In the genomic region with DNA sequence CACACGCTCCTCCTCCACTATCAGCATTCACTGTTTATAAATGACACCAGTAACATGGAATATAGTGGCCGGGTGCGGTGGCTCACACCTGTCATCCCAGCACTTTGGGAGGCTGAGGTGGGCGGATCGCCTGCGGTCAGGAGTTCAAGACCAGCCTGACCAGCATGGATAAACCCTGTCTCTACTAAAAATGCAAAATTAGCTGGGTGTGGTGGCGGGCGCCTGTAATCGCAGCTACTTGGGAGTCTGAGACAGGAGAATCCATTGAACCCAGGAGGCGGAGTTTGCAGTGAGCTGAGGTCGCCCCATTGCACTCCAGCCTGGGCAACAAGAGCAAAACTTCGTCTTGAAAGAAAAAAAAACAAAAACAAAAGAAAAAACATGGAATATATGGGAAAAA, we compare ENCODE assay signal across 9 cellular contexts. TPM values are rescaled to one million over a fixed set of nuclear protein-coding genes. Genes with fewer than 3 reads are reported as not detected.
DNase-seq lines count a peak whose midpoint lies in the region; ATAC-seq and TF ChIP-seq lines count a peak whose summit lies in the region.
"Not testable (repeated sequence)": the region's sequence is repeated elsewhere in the genome, so short reads cannot be mapped to it uniquely, and the experiment has no call there.
"Had no signal": no experiment of that assay in that cellular context is flagged by ENCODE, and none has a peak within 500 bp of the region (broad histone marks: within the 10 kb centered on the region; RNA-seq: fewer than 3 reads in every experiment).

No MANE protein-coding gene starts in this region.

- TF ChIP-seq CTCF in GM06990 (IDR thresholded peaks at IDR 0.05; ENCODE audit: insufficient read depth, low read length, poor library complexity, severe bottlenecking); OCI-LY3 (IDR thresholded peaks at IDR 0.05; ENCODE audit: low read depth, low read length); breast epithelium (IDR thresholded peaks at IDR 0.05); foreskin fibroblast (IDR thresholded peaks at IDR 0.05; ENCODE audit: low read depth, low read length): not testable (repeated sequence)

- H4K20me1 ChIP-seq in OCI-LY3 (ENCODE audit: insufficient read depth, low read length): not testable (repeated sequence)

- peak overlapping the region; percentile 71 for H3K4me3 ChIP-seq in GM06990 (replicated peaks; ENCODE audit: low read depth, low read length)
- peak overlapping the region; percentile 77 for H3K4me3 ChIP-seq in OCI-LY3 (ENCODE audit: low read length)
- peak overlapping the region in 2 of 3 donors; percentile 55 to 71 for H3K4me3 ChIP-seq in breast epithelium
- H3K4me3 ChIP-seq in foreskin fibroblast (ENCODE audit: low read depth in 1 of 2, low read length in 2 of 2): peak overlapping the region; percentile 55 to 63
- peak overlapping the region; percentile 64 to 79 for H3K4me3 ChIP-seq in muscle layer of duodenum (ENCODE audit: low read depth in 1 of 2, low read length in 2 of 2)

- H3K27ac ChIP-seq in OCI-LY3 (ENCODE audit: low read length); muscle layer of duodenum (ENCODE audit: low read length): not testable (repeated sequence)
- H3K27ac ChIP-seq in breast epithelium: peak overlapping the region in 1 of 2 donors; percentile 79

- not testable (repeated sequence) for DNase-seq in GM06990 (ENCODE audit: extremely low read depth, insufficient read length); activated T-cell treated with anti-CD3 and anti-CD28 coated beads, Interleukin-2, amount 50 U/mL, for 24 hours; breast epithelium (ENCODE audit: low spot score in 2 of 2); foreskin fibroblast; stimulated activated effector memory CD8-positive, alpha-beta T cell treated with anti-CD3 and anti-CD28 coated beads, Interleukin-12 subunit alpha, Interleukin-12 subunit beta, amount 100 ng/mL, for 72 hours (ENCODE audit: low spot score in 2 of 2)

- H3K4me1 ChIP-seq in OCI-LY3 (ENCODE audit: low read length): peaks cover 34% of the 10 kb centered on the region
- not testable (repeated sequence) for H3K4me1 ChIP-seq in breast epithelium
- H3K4me1 ChIP-seq in muscle layer of duodenum (ENCODE audit: control insufficient read depth in 1 of 2, insufficient read depth in 2 of 2, low read length in 2 of 2): peaks cover 0 to 12% of the 10 kb centered on the region in 2 donors

- not testable (repeated sequence) for ATAC-seq in stimulated activated effector memory CD8-positive, alpha-beta T cell treated with anti-CD3 and anti-CD28 coated beads, Interleukin-12 subunit alpha, Interleukin-12 subunit beta, amount 100 ng/mL, for 72 hours

- not testable (repeated sequence) for H3K9me3 ChIP-seq in OCI-LY3 (ENCODE audit: insufficient read depth, low read length); breast epithelium; muscle layer of duodenum (ENCODE audit: control insufficient read depth in 1 of 2, low read length in 2 of 2)

- not testable (repeated sequence) for H3K27me3 ChIP-seq in GM06990 (replicated peaks; ENCODE audit: control insufficient read depth, insufficient read depth, low read length); OCI-LY3 (ENCODE audit: low read depth, low read length); breast epithelium; muscle layer of duodenum (ENCODE audit: low read depth, low read length)

- H3K79me2 ChIP-seq in OCI-LY3 (ENCODE audit: low read length): not testable (repeated sequence)

- not testable (repeated sequence) for H3K9me3 Mint-ChIP-seq in activated T-cell treated with anti-CD3 and anti-CD28 coated beads, Interleukin-2, amount 50 U/mL, for 24 hours; stimulated activated effector memory CD8-positive, alpha-beta T cell treated with anti-CD3 and anti-CD28 coated beads, Interleukin-12 subunit alpha, Interleukin-12 subunit beta, amount 100 ng/mL, for 72 hours

- not testable (repeated sequence) for TF ChIP-seq POLR2A in breast epithelium (IDR thresholded peaks at IDR 0.05)

- H3K9ac ChIP-seq in OCI-LY3 (ENCODE audit: low read length): peak overlapping the region; percentile 85

- H3K36me3 Mint-ChIP-seq in activated T-cell treated with anti-CD3 and anti-CD28 coated beads, Interleukin-2, amount 50 U/mL, for 24 hours (ENCODE audit: low read depth): peaks cover 47% of the 10 kb centered on the region
- peaks cover 68% of the 10 kb centered on the region for H3K36me3 Mint-ChIP-seq in stimulated activated effector memory CD8-positive, alpha-beta T cell treated with anti-CD3 and anti-CD28 coated beads, Interleukin-12 subunit alpha, Interleukin-12 subunit beta, amount 100 ng/mL, for 72 hours

- H3K27me3 Mint-ChIP-seq in activated T-cell treated with anti-CD3 and anti-CD28 coated beads, Interleukin-2, amount 50 U/mL, for 24 hours: not testable (repeated sequence)

- H3K4me1 Mint-ChIP-seq in activated T-cell treated with anti-CD3 and anti-CD28 coated beads, Interleukin-2, amount 50 U/mL, for 24 hours (ENCODE audit: low read depth): peaks cover 55% of the 10 kb centered on the region
- peaks cover 52% of the 10 kb centered on the region for H3K4me1 Mint-ChIP-seq in stimulated activated effector memory CD8-positive, alpha-beta T cell treated with anti-CD3 and anti-CD28 coated beads, Interleukin-12 subunit alpha, Interleukin-12 subunit beta, amount 100 ng/mL, for 72 hours

- peaks cover 12% of the 10 kb centered on the region for H3K36me3 ChIP-seq in GM06990 (ENCODE audit: control insufficient read depth, insufficient read depth, low read length)
- H3K36me3 ChIP-seq in OCI-LY3 (replicated peaks; ENCODE audit: low read depth, low read length); breast epithelium; muscle layer of duodenum (ENCODE audit: control insufficient read depth in 1 of 2, insufficient read depth in 2 of 2, low read length in 2 of 2): not testable (repeated sequence)

- peak overlapping the region; percentile 90 for H3K4me3 Mint-ChIP-seq in activated T-cell treated with anti-CD3 and anti-CD28 coated beads, Interleukin-2, amount 50 U/mL, for 24 hours
- peak overlapping the region; percentile 99 for H3K4me3 Mint-ChIP-seq in stimulated activated effector memory CD8-positive, alpha-beta T cell treated with anti-CD3 and anti-CD28 coated beads, Interleukin-12 subunit alpha, Interleukin-12 subunit beta, amount 100 ng/mL, for 72 hours

- peak overlapping the region; percentile 94 for H3K27ac Mint-ChIP-seq in activated T-cell treated with anti-CD3 and anti-CD28 coated beads, Interleukin-2, amount 50 U/mL, for 24 hours
- H3K27ac Mint-ChIP-seq in stimulated activated effector memory CD8-positive, alpha-beta T cell treated with anti-CD3 and anti-CD28 coated beads, Interleukin-12 subunit alpha, Interleukin-12 subunit beta, amount 100 ng/mL, for 72 hours: peak overlapping the region; percentile 96

- not testable (repeated sequence) for H2AFZ ChIP-seq in OCI-LY3 (ENCODE audit: low read depth, low read length)

- H3K4me2 ChIP-seq in OCI-LY3 (ENCODE audit: low read length): peak overlapping the region; percentile 85

- intact Hi-C loops in breast epithelium (cut with DNase I; ENCODE audit: low total_unique reads): loop anchor here (2.0 kb wide), 1 partner anchor 69 kb away; no protein-coding TSS in a partner anchor

RNA-seq across cellular contexts. Expression of gene APOBEC3G, which starts 0.8 kb away (rescaled TPM):
- 10 to 100 TPM in 2 of 3 donors, 1 to 10 TPM in 1; 7.2 to 14.1 (median 13.3) TPM for total RNA-seq in breast epithelium

RNA-seq across cellular contexts. Expression of gene APOBEC3H, which starts 19.1 kb away (rescaled TPM):
- under 1 TPM in 1 of 3 donors, not detected in 2; 0.32 TPM for total RNA-seq in breast epithelium
- total RNA-seq: cerebellum, lung had no signal

RNA-seq across cellular contexts. Expression of gene APOBEC3F, which starts 37.2 kb away (rescaled TPM):
- total RNA-seq in breast epithelium: 1 to 10 TPM; 1.9 to 7.9 (median 5.9) TPM

RNA-seq across cellular contexts. Expression of gene APOBEC3D, which starts 57.0 kb away (rescaled TPM):
- total RNA-seq in breast epithelium: 1 to 10 TPM; 1.3 to 4.0 (median 3.9) TPM
- total RNA-seq: cerebellum had no signal
